In the genomic region with DNA sequence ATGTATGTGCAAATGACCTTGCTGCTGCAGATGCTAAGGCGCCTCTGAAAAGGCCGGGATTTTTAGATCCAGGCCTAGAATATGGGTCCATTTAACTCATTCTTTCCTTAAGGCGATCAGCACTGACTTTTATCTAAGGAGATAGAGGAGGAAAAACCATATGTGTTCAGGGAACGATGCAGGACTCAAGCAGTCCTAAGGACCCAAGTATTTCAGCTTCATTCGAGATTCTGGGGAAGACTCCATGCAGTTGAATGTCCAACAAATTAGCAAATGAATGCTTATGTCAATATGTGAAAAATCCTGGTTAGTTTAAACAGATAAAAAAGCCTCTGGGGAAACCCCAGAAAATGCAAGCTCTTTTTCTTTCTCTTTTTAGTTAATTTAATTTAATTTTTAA, we compare ENCODE assay signal across 2 cellular contexts.
TF ChIP-seq lines count a peak whose summit lies in the region.

No MANE protein-coding gene starts in this region.

TF ChIP-seq in GM23338, 12 proteins besides CTCF, POLR2A, EP300 and RAD21 (continued from another document):
- TF ChIP-seq, protein P1, sequence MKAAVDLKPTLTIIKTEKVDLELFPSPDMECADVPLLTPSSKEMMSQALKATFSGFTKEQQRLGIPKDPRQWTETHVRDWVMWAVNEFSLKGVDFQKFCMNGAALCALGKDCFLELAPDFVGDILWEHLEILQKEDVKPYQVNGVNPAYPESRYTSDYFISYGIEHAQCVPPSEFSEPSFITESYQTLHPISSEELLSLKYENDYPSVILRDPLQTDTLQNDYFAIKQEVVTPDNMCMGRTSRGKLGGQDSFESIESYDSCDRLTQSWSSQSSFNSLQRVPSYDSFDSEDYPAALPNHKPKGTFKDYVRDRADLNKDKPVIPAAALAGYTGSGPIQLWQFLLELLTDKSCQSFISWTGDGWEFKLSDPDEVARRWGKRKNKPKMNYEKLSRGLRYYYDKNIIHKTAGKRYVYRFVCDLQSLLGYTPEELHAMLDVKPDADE (IDR thresholded peaks at IDR 0.05) = no peak
- TF ChIP-seq CREB1 (CRISPR knock-in tag; IDR thresholded peaks at IDR 0.05; ENCODE audit: low read depth) (no peak), STAT1 (IDR thresholded peaks at IDR 0.05; ENCODE audit: unreplicated experiment) (no peak), ZNF114 (CRISPR knock-in tag; IDR thresholded peaks at IDR 0.05) (no peak), ZNF331 (CRISPR knock-in tag; IDR thresholded peaks at IDR 0.05; ENCODE audit: low read depth) (no peak), NANOG (IDR thresholded peaks at IDR 0.05; ENCODE audit: borderline replicate concordance) (no peak), JUNB (IDR thresholded peaks at IDR 0.05; ENCODE audit: unreplicated experiment) (no peak), EZH2 (IDR thresholded peaks at IDR 0.05; ENCODE audit: low read depth, unreplicated experiment) (no peak)
- TF ChIP-seq, protein P2, sequence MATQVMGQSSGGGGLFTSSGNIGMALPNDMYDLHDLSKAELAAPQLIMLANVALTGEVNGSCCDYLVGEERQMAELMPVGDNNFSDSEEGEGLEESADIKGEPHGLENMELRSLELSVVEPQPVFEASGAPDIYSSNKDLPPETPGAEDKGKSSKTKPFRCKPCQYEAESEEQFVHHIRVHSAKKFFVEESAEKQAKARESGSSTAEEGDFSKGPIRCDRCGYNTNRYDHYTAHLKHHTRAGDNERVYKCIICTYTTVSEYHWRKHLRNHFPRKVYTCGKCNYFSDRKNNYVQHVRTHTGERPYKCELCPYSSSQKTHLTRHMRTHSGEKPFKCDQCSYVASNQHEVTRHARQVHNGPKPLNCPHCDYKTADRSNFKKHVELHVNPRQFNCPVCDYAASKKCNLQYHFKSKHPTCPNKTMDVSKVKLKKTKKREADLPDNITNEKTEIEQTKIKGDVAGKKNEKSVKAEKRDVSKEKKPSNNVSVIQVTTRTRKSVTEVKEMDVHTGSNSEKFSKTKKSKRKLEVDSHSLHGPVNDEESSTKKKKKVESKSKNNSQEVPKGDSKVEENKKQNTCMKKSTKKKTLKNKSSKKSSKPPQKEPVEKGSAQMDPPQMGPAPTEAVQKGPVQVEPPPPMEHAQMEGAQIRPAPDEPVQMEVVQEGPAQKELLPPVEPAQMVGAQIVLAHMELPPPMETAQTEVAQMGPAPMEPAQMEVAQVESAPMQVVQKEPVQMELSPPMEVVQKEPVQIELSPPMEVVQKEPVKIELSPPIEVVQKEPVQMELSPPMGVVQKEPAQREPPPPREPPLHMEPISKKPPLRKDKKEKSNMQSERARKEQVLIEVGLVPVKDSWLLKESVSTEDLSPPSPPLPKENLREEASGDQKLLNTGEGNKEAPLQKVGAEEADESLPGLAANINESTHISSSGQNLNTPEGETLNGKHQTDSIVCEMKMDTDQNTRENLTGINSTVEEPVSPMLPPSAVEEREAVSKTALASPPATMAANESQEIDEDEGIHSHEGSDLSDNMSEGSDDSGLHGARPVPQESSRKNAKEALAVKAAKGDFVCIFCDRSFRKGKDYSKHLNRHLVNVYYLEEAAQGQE (IDR thresholded peaks at IDR 0.05; ENCODE audit: unreplicated experiment) = no peak
- TF ChIP-seq, protein P3, sequence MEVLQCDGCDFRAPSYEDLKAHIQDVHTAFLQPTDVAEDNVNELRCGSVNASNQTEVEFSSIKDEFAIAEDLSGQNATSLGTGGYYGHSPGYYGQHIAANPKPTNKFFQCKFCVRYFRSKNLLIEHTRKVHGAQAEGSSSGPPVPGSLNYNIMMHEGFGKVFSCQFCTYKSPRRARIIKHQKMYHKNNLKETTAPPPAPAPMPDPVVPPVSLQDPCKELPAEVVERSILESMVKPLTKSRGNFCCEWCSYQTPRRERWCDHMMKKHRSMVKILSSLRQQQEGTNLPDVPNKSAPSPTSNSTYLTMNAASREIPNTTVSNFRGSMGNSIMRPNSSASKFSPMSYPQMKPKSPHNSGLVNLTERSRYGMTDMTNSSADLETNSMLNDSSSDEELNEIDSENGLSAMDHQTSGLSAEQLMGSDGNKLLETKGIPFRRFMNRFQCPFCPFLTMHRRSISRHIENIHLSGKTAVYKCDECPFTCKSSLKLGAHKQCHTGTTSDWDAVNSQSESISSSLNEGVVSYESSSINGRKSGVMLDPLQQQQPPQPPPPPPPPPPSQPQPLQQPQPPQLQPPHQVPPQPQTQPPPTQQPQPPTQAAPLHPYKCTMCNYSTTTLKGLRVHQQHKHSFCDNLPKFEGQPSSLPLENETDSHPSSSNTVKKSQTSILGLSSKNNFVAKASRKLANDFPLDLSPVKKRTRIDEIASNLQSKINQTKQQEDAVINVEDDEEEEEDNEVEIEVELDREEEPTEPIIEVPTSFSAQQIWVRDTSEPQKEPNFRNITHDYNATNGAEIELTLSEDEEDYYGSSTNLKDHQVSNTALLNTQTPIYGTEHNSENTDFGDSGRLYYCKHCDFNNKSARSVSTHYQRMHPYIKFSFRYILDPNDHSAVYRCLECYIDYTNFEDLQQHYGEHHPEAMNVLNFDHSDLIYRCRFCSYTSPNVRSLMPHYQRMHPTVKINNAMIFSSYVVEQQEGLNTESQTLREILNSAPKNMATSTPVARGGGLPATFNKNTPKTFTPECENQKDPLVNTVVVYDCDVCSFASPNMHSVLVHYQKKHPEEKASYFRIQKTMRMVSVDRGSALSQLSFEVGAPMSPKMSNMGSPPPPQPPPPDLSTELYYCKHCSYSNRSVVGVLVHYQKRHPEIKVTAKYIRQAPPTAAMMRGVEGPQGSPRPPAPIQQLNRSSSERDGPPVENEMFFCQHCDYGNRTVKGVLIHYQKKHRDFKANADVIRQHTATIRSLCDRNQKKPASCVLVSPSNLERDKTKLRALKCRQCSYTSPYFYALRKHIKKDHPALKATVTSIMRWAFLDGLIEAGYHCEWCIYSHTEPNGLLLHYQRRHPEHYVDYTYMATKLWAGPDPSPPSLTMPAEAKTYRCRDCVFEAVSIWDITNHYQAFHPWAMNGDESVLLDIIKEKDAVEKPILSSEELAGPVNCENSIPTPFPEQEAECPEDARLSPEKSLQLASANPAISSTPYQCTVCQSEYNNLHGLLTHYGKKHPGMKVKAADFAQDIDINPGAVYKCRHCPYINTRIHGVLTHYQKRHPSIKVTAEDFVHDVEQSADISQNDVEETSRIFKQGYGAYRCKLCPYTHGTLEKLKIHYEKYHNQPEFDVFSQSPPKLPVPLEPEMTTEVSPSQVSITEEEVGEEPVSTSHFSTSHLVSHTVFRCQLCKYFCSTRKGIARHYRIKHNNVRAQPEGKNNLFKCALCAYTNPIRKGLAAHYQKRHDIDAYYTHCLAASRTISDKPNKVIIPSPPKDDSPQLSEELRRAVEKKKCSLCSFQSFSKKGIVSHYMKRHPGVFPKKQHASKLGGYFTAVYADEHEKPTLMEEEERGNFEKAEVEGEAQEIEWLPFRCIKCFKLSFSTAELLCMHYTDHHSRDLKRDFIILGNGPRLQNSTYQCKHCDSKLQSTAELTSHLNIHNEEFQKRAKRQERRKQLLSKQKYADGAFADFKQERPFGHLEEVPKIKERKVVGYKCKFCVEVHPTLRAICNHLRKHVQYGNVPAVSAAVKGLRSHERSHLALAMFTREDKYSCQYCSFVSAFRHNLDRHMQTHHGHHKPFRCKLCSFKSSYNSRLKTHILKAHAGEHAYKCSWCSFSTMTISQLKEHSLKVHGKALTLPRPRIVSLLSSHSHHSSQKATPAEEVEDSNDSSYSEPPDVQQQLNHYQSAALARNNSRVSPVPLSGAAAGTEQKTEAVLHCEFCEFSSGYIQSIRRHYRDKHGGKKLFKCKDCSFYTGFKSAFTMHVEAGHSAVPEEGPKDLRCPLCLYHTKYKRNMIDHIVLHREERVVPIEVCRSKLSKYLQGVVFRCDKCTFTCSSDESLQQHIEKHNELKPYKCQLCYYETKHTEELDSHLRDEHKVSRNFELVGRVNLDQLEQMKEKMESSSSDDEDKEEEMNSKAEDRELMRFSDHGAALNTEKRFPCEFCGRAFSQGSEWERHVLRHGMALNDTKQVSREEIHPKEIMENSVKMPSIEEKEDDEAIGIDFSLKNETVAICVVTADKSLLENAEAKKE (CRISPR knock-in tag; IDR thresholded peaks at IDR 0.05) = no peak

TF ChIP-seq in WTC11, 78 proteins besides CTCF, POLR2A, EP300 and RAD21:
- TF ChIP-seq, protein P4, sequence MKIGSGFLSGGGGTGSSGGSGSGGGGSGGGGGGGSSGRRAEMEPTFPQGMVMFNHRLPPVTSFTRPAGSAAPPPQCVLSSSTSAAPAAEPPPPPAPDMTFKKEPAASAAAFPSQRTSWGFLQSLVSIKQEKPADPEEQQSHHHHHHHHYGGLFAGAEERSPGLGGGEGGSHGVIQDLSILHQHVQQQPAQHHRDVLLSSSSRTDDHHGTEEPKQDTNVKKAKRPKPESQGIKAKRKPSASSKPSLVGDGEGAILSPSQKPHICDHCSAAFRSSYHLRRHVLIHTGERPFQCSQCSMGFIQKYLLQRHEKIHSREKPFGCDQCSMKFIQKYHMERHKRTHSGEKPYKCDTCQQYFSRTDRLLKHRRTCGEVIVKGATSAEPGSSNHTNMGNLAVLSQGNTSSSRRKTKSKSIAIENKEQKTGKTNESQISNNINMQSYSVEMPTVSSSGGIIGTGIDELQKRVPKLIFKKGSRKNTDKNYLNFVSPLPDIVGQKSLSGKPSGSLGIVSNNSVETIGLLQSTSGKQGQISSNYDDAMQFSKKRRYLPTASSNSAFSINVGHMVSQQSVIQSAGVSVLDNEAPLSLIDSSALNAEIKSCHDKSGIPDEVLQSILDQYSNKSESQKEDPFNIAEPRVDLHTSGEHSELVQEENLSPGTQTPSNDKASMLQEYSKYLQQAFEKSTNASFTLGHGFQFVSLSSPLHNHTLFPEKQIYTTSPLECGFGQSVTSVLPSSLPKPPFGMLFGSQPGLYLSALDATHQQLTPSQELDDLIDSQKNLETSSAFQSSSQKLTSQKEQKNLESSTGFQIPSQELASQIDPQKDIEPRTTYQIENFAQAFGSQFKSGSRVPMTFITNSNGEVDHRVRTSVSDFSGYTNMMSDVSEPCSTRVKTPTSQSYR (CRISPR knock-in tag; IDR thresholded peaks at IDR 0.05) = no peak
- TF ChIP-seq, protein P5, sequence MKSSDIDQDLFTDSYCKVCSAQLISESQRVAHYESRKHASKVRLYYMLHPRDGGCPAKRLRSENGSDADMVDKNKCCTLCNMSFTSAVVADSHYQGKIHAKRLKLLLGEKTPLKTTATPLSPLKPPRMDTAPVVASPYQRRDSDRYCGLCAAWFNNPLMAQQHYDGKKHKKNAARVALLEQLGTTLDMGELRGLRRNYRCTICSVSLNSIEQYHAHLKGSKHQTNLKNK (CRISPR knock-in tag; IDR thresholded peaks at IDR 0.05) = no peak
- TF ChIP-seq GABPB1 (CRISPR knock-in tag; IDR thresholded peaks at IDR 0.05) (no peak), ZNF317 (CRISPR knock-in tag; IDR thresholded peaks at IDR 0.05; ENCODE audit: borderline replicate concordance, low read depth) (no peak), ZNF232 (CRISPR knock-in tag; IDR thresholded peaks at IDR 0.05) (no peak), CBFB (CRISPR knock-in tag; IDR thresholded peaks at IDR 0.05; ENCODE audit: low read depth) (no peak)
TF ChIP-seq in WTC11: peak in this region for 0.
